ENCODE assay signal across 5 cellular contexts in genomic region chr9:91512235-91512634, GRCh38.
DNase-seq lines count a peak whose midpoint lies in the region; ATAC-seq, FAIRE-seq and TF ChIP-seq lines count a peak whose summit lies in the region.
"Not testable (repeated sequence)": the region's sequence is repeated elsewhere in the genome, so short reads cannot be mapped to it uniquely, and the experiment has no call there.

No MANE protein-coding gene starts in this region.

- not testable (repeated sequence) for FAIRE-seq in K562 (lab: Jason Lieb, UNC)

- H3K56ac ChIP-seq in IMR-90 (ENCODE audit: extremely low read depth, insufficient read depth, low read length), result not testable (repeated sequence)

- not testable (repeated sequence) for H2AK9ac ChIP-seq in IMR-90 (replicated peaks; ENCODE audit: low read depth, low read length, poor library complexity)

- not testable (repeated sequence) for H3K27me3 ChIP-seq in IMR-90 (ENCODE audit: control insufficient read depth, insufficient read depth, low read length); K562 (ENCODE audit: control insufficient read depth in 2 of 2, insufficient read depth in 2 of 2, low read length in 2 of 2); esophagus muscularis mucosa; neural progenitor cell

- not testable (repeated sequence) for H3K36me3 Mint-ChIP-seq in neural progenitor cell

- dilution Hi-C loops in IMR-90 (cut with HindIII; ENCODE audit: low sequenced_read_pairs, unreplicated experiment), result loop anchor here (25.0 kb wide), 1 partner anchor 150 kb away; no protein-coding TSS in a partner anchor

- not testable (repeated sequence) for H3K4me3 ChIP-seq in HEK293 (ENCODE audit: low read depth, low read length); IMR-90 (ENCODE audit: insufficient read depth, low read depth, low read length); K562; esophagus muscularis mucosa; neural progenitor cell

- H4K20me1 ChIP-seq in IMR-90 (ENCODE audit: insufficient read depth, low read length); K562 (replicated peaks; ENCODE audit: control insufficient read depth, insufficient read depth, low read length); neural progenitor cell (ENCODE audit: low read depth): not testable (repeated sequence)

- H2BK20ac ChIP-seq in IMR-90 (ENCODE audit: low read depth, low read length), result not testable (repeated sequence)

- H3K9ac ChIP-seq in IMR-90 (ENCODE audit: low read depth, low read length); K562 (ENCODE audit: insufficient read depth in 1 of 2, low read depth in 2 of 2, low read length in 2 of 2); neural progenitor cell: not testable (repeated sequence)

- not testable (repeated sequence) for H3K36me3 ChIP-seq in HEK293 (ENCODE audit: control insufficient read depth in 2 of 2, insufficient read depth in 1 of 2, low read length in 2 of 2); IMR-90 (ENCODE audit: control insufficient read depth, insufficient read depth, low read length); K562 (ENCODE audit: control insufficient read depth, insufficient read depth, low read length); esophagus muscularis mucosa; neural progenitor cell

- not testable (repeated sequence) for H3K4me1 Mint-ChIP-seq in neural progenitor cell

- not testable (repeated sequence) for H3K9me1 ChIP-seq in IMR-90 (ENCODE audit: insufficient read depth, low read length); K562 (ENCODE audit: control insufficient read depth, insufficient read depth, low read length)

- not testable (repeated sequence) for H3K18ac ChIP-seq in IMR-90 (ENCODE audit: low read depth, low read length)

- in situ Hi-C loops in IMR-90 (cut with MboI; ENCODE audit: low sequenced_read_pairs); K562 (cut with MboI): not testable (repeated sequence)

- not testable (repeated sequence) for H3F3A ChIP-seq in neural progenitor cell (ENCODE audit: low read depth)

- CTCF ChIA-PET in HEK293 (lab: Yijun Ruan, JAX); IMR-90 (lab: Yijun Ruan, JAX); K562 (lab: Yijun Ruan, JAX; ENCODE audit: low intra/inter-chr PET ratio): not testable (repeated sequence)

- intact Hi-C loops in IMR-90 (cut with micrococcal nuclease); K562 (cut with micrococcal nuclease); esophagus muscularis mucosa (cut with DNase I): not testable (repeated sequence)

- H2AFZ ChIP-seq in IMR-90 (replicated peaks; ENCODE audit: low read length, poor library complexity), result peak overlapping the region; percentile 64
- not testable (repeated sequence) for H2AFZ ChIP-seq in K562 (ENCODE audit: low read depth, low read length); neural progenitor cell (replicated peaks)

- not testable (repeated sequence) for H3K4ac ChIP-seq in IMR-90 (ENCODE audit: low read depth, low read length)

- H2BK120ac ChIP-seq in IMR-90 (ENCODE audit: low read depth, low read length), result not testable (repeated sequence)

- not testable (repeated sequence) for H3K9me3 ChIP-seq in HEK293 (ENCODE audit: control insufficient read depth, insufficient read depth, low read depth, low read length); IMR-90 (ENCODE audit: control insufficient read depth, insufficient read depth, low read length); K562 (replicated peaks; ENCODE audit: control insufficient read depth, insufficient read depth, low read depth, low read length); esophagus muscularis mucosa; neural progenitor cell (ENCODE audit: low read depth)

- not testable (repeated sequence) for H3K4me1 ChIP-seq in HEK293 (ENCODE audit: control insufficient read depth, insufficient read depth, low read length); IMR-90 (ENCODE audit: control insufficient read depth, insufficient read depth, low read length); K562 (replicated peaks in 1 of 2; ENCODE audit: control insufficient read depth in 2 of 2, insufficient read depth in 2 of 2, low read length in 2 of 2); esophagus muscularis mucosa; neural progenitor cell

- not testable (repeated sequence) for H3K27ac ChIP-seq in HEK293 (ENCODE audit: extremely low read depth, low read depth, low read length); IMR-90 (ENCODE audit: insufficient read depth, low read length); K562 (ENCODE audit: extremely low read depth, low read depth, low read length); esophagus muscularis mucosa (replicated peaks in 1 of 4); neural progenitor cell

- H3K9me3 Mint-ChIP-seq in neural progenitor cell, result not testable (repeated sequence)

- H3K79me1 ChIP-seq in IMR-90 (ENCODE audit: low read depth in 1 of 2, low read length in 2 of 2), result not testable (repeated sequence)

- H3K27ac Mint-ChIP-seq in neural progenitor cell, result not testable (repeated sequence)

- not testable (repeated sequence) for H3K4me2 ChIP-seq in IMR-90 (ENCODE audit: low read depth, low read length); K562 (ENCODE audit: insufficient read depth, low read length); neural progenitor cell

- TF ChIP-seq POLR2A in IMR-90 (IDR thresholded peaks at IDR 0.05; ENCODE audit: low read depth, low read length); K562 (conservative IDR thresholded peaks at IDR 0.05); esophagus muscularis mucosa (IDR thresholded peaks at IDR 0.05; ENCODE audit: low read depth): not testable (repeated sequence)

- not testable (repeated sequence) for H2BK15ac ChIP-seq in IMR-90 (ENCODE audit: low read depth, low read length)

- H3K27me3 Mint-ChIP-seq in neural progenitor cell (ENCODE audit: insufficient read depth, low read depth), result not testable (repeated sequence)

- not testable (repeated sequence) for BruUV-seq in IMR-90 (replicated peaks; lab: Mats Ljungman, UMichigan); K562 (replicated peaks; lab: Mats Ljungman, UMichigan)

- H4K91ac ChIP-seq in IMR-90 (ENCODE audit: insufficient read depth, low read depth, low read length), result not testable (repeated sequence)

- TF ChIP-seq EP300 in K562 (IDR thresholded peaks at IDR 0.05; ENCODE audit: low read length); esophagus muscularis mucosa (IDR thresholded peaks at IDR 0.05): not testable (repeated sequence)

- not testable (repeated sequence) for ATAC-seq in IMR-90 (ENCODE audit: low read depth); K562

- H3K23ac ChIP-seq in IMR-90 (ENCODE audit: low read depth, low read length), result not testable (repeated sequence)

- TF ChIP-seq RAD21 in IMR-90 (IDR thresholded peaks at IDR 0.05; ENCODE audit: low read length); K562 (CRISPR knock-in tag; conservative IDR thresholded peaks at IDR 0.05 in 1 of 2, IDR thresholded peaks at IDR 0.05 in 1 of 2): not testable (repeated sequence)

- H2AK5ac ChIP-seq in IMR-90 (ENCODE audit: low read depth, low read length), result not testable (repeated sequence)

- not testable (repeated sequence) for H2BK5ac ChIP-seq in IMR-90 (ENCODE audit: low read depth, low read length, poor library complexity, severe bottlenecking)

- not testable (repeated sequence) for TF ChIP-seq CTCF in HEK293 (tag by site-specific recombination; IDR thresholded peaks at IDR 0.05); IMR-90 (conservative IDR thresholded peaks at IDR 0.05; ENCODE audit: low read depth, low read length); K562 (IDR thresholded peaks at IDR 0.05 in 2 of 3, conservative IDR thresholded peaks at IDR 0.05 in 1 of 3; ENCODE audit: insufficient read depth in 2 of 3, low read depth in 1 of 3, low read length in 3 of 3); esophagus muscularis mucosa (IDR thresholded peaks at IDR 0.05); neural progenitor cell (IDR thresholded peaks at IDR 0.05)

- not testable (repeated sequence) for DNase-seq in IMR-90; K562 (ENCODE audit: extremely low read depth in 1 of 4, low spot score in 3 of 4); neural progenitor cell (ENCODE audit: low spot score)
- peak; percentile 21 for DNase-seq in esophagus muscularis mucosa (ENCODE audit: extremely low spot score)

- WGBS in IMR-90 (ENCODE audit: extremely low coverage in 2 of 2, insufficient read length in 1 of 2), 2 experiments, result 86% methylated on average over 3 of the region's 4 CpGs; no CpG with 5 or more reads in 1 of the 2 experiments
- 4% methylated on average over 4 of the region's 4 CpGs for WGBS in K562 (ENCODE audit: insufficient coverage, low coverage, missing lambda C conversion rate)
- 91% methylated on average over 4 of the region's 4 CpGs for WGBS in esophagus muscularis mucosa

- H3K14ac ChIP-seq in IMR-90 (replicated peaks; ENCODE audit: low read depth, low read length), result not testable (repeated sequence)

- H3K79me2 ChIP-seq in K562 (ENCODE audit: control insufficient read depth, insufficient read depth, low read length); neural progenitor cell (ENCODE audit: low read depth): not testable (repeated sequence)

- POLR2A ChIA-PET in HEK293 (lab: Yijun Ruan, JAX), result interaction anchor here (0.9 kb wide), 1 partner anchor 9 kb away, joined by 3 read pairs; no protein-coding TSS in a partner anchor
- POLR2A ChIA-PET in IMR-90 (lab: Charles Lee; ENCODE audit: unreplicated experiment), result not testable (repeated sequence)
- POLR2A ChIA-PET in K562 (lab: Yijun Ruan, JAX), result interaction anchor here (2.1 kb wide), 1 partner anchor 11 kb away, joined by 6 read pairs; no protein-coding TSS in a partner anchor

- H4K5ac ChIP-seq in IMR-90 (ENCODE audit: low read depth, low read length), result not testable (repeated sequence)

- not testable (repeated sequence) for H4K8ac ChIP-seq in IMR-90 (ENCODE audit: low read depth in 2 of 2, low read length in 2 of 2)

- H3K4me3 Mint-ChIP-seq in neural progenitor cell, result peak overlapping the region; percentile 36

TF ChIP-seq in K562, 482 proteins besides CTCF, POLR2A, EP300 and RAD21 (continues in another document):
- peak; percentile 51; the same call in 1 of the 2 replicates for TF ChIP-seq BCOR (IDR thresholded peaks at IDR 0.05)
